Comparison of ENCODE assay signal across 8 cellular contexts in genomic region chr11:17388609-17389204, GRCh38. TPM values are rescaled to one million over a fixed set of nuclear protein-coding genes. Genes with fewer than 3 reads are reported as not detected.
DNase-seq lines count a peak whose midpoint lies in the region; ATAC-seq and TF ChIP-seq lines count a peak whose summit lies in the region.

Gene KCNJ11 (minus strand): TSS chr11:17388659. CDS start chr11:17388091, 568 bp downstream.

- no peaks in the 10 kb centered on the region for H3K9me3 ChIP-seq in parathyroid adenoma (ENCODE audit: control insufficient read depth, low read length)

- no peak for DNase-seq in activated naive CD4-positive, alpha-beta T cell treated with anti-CD3 and anti-CD28 coated beads, Interleukin-2, amount 10 ng/mL, durations not matched to agents 7 days and 5 days
- no peak for DNase-seq in activated naive CD4-positive, alpha-beta T cell (lab: John Stamatoyannopoulos, UW)
- DNase-seq in fibroblast of the aortic adventitia (ENCODE audit: low read depth) (no peak), NCI-H1048 (lab: John Stamatoyannopoulos, UW) (no peak)
- DNase-seq in stimulated activated CD4-positive, alpha-beta T cell treated with anti-CD3 and anti-CD28 coated beads, Interleukin-4, amount 100 ng/mL, for 1 hour = no peak

- H3K4me3 ChIP-seq in fibroblast of the aortic adventitia (ENCODE audit: low read depth, low read length) = peak within 1 kb of the TSS; percentile 41
- H3K4me3 ChIP-seq in parathyroid adenoma (ENCODE audit: low read depth, low read length) = peak within 1 kb of the TSS; percentile 53

- peaks cover 66% of the 10 kb centered on the region for H3K27me3 Mint-ChIP-seq in activated naive CD4-positive, alpha-beta T cell treated with anti-CD3 and anti-CD28 coated beads, Interleukin-2, amount 10 ng/mL, durations not matched to agents 7 days and 5 days
- peaks cover 11% of the 10 kb centered on the region for H3K27me3 Mint-ChIP-seq in T-helper 1 cell treated with Interleukin-12 subunit alpha and Interleukin-12 subunit beta and Interleukin-4 antibody, amounts not matched to agents 30 μg/mL and 1 μg/mL, for 36 hours (ENCODE audit: low read depth)

- no peaks in the 10 kb centered on the region for H3K4me1 ChIP-seq in parathyroid adenoma

- H3K9me3 Mint-ChIP-seq in activated naive CD4-positive, alpha-beta T cell treated with anti-CD3 and anti-CD28 coated beads, Interleukin-2, amount 10 ng/mL, durations not matched to agents 7 days and 5 days = no peaks in the 10 kb centered on the region
- H3K9me3 Mint-ChIP-seq in T-helper 1 cell treated with Interleukin-12 subunit alpha and Interleukin-12 subunit beta and Interleukin-4 antibody, amounts not matched to agents 30 μg/mL and 1 μg/mL, for 36 hours = no peaks in the 10 kb centered on the region

- H3K36me3 Mint-ChIP-seq in activated naive CD4-positive, alpha-beta T cell treated with anti-CD3 and anti-CD28 coated beads, Interleukin-2, amount 10 ng/mL, durations not matched to agents 7 days and 5 days = no peaks in the 10 kb centered on the region
- no peaks in the 10 kb centered on the region for H3K36me3 Mint-ChIP-seq in T-helper 1 cell treated with Interleukin-12 subunit alpha and Interleukin-12 subunit beta and Interleukin-4 antibody, amounts not matched to agents 30 μg/mL and 1 μg/mL, for 36 hours (ENCODE audit: low read depth)

- H3K36me3 ChIP-seq in parathyroid adenoma (ENCODE audit: control insufficient read depth, insufficient read depth, low read length) = no peaks in the 10 kb centered on the region

- peaks cover 16% of the 10 kb centered on the region for H3K4me1 Mint-ChIP-seq in activated naive CD4-positive, alpha-beta T cell treated with anti-CD3 and anti-CD28 coated beads, Interleukin-2, amount 10 ng/mL, durations not matched to agents 7 days and 5 days
- H3K4me1 Mint-ChIP-seq in T-helper 1 cell treated with Interleukin-12 subunit alpha and Interleukin-12 subunit beta and Interleukin-4 antibody, amounts not matched to agents 30 μg/mL and 1 μg/mL, for 36 hours (ENCODE audit: low read depth) = peaks cover 8% of the 10 kb centered on the region

- peak within 1 kb of the TSS; percentile 75 for H3K4me3 Mint-ChIP-seq in activated naive CD4-positive, alpha-beta T cell treated with anti-CD3 and anti-CD28 coated beads, Interleukin-2, amount 10 ng/mL, durations not matched to agents 7 days and 5 days
- peak within 1 kb of the TSS; percentile 75 for H3K4me3 Mint-ChIP-seq in T-helper 1 cell treated with Interleukin-12 subunit alpha and Interleukin-12 subunit beta and Interleukin-4 antibody, amounts not matched to agents 30 μg/mL and 1 μg/mL, for 36 hours

- ATAC-seq in HG03039 (IDR thresholded peaks at IDR 0.05; ENCODE audit: unreplicated experiment) = peak; percentile 35

- peak within 1 kb of the TSS; percentile 67 for H3K27ac Mint-ChIP-seq in activated naive CD4-positive, alpha-beta T cell treated with anti-CD3 and anti-CD28 coated beads, Interleukin-2, amount 10 ng/mL, durations not matched to agents 7 days and 5 days
- H3K27ac Mint-ChIP-seq in T-helper 1 cell treated with Interleukin-12 subunit alpha and Interleukin-12 subunit beta and Interleukin-4 antibody, amounts not matched to agents 30 μg/mL and 1 μg/mL, for 36 hours = peak within 1 kb of the TSS; percentile 32

- no peak within 1 kb of the TSS for H3K9ac ChIP-seq in parathyroid adenoma

- H2AFZ ChIP-seq in parathyroid adenoma = peak within 1 kb of the TSS; percentile 82

- no peaks in the 10 kb centered on the region for H3K27me3 ChIP-seq in parathyroid adenoma (ENCODE audit: control insufficient read depth, insufficient read depth, low read length)

- H3K79me2 ChIP-seq in parathyroid adenoma = no peaks in the 10 kb centered on the region

- CTCF ChIA-PET in activated naive CD4-positive, alpha-beta T cell treated with anti-CD3 and anti-CD28 coated beads, Interleukin-2, amount 10 ng/mL, durations not matched to agents 7 days and 5 days (lab: Charles Lee) = interaction anchor here (0.6 to 3.2 kb wide), 12 partner anchors 10 to 433 kb away, joined by 3 to 26 read pairs (median 3); no protein-coding TSS in a partner anchor

- TF ChIP-seq CTCF in fibroblast of the aortic adventitia (IDR thresholded peaks at IDR 0.05; ENCODE audit: insufficient read depth, low read length) (no peak), parathyroid adenoma (IDR thresholded peaks at IDR 0.05) (no peak)

- peak within 1 kb of the TSS; percentile 68 for H3K4me2 ChIP-seq in parathyroid adenoma (ENCODE audit: low read length)

- H3K27ac ChIP-seq in parathyroid adenoma = peak within 1 kb of the TSS; percentile 44

RNA-seq across cellular contexts. Expression of gene KCNJ11, which starts in this region (rescaled TPM):
- total RNA-seq in fibroblast of the aortic adventitia (ENCODE audit: low replicate concordance) = not detected in 2 replicates
